In the genomic region with DNA sequence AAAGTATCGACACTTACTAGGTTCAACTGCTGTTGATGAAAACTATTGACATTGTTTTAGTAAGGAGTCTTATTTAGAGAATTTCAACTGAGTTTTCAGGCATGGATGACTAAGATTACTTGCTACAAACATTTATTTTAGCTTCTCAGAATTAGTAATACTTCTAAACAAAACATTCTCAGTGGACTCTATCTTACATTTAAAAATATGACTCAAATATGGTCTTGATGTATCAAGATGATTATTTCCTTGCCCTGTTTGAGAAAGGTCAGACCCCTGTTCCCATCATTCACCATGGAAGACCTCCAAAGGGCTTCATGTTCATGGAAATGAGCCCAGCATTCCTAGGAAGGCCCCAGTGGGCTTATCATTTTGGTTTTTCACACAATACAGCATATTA, we compare ENCODE assay signal across 22 cellular contexts. TPM values are rescaled to one million over a fixed set of nuclear protein-coding genes. Genes with fewer than 3 reads are reported as not detected.
DNase-seq lines count a peak whose midpoint lies in the region; ATAC-seq, FAIRE-seq and TF ChIP-seq lines count a peak whose summit lies in the region.
"Had no signal": no experiment of that assay in that cellular context is flagged by ENCODE, and none has a peak within 500 bp of the region (broad histone marks: within the 10 kb centered on the region; RNA-seq: fewer than 3 reads in every experiment).

No MANE protein-coding gene starts in this region.

- H3K27me3 ChIP-seq in astrocyte (ENCODE audit: insufficient read depth, low read length): no peaks in the 10 kb centered on the region
- H3K27me3 ChIP-seq in osteoblast (ENCODE audit: insufficient read depth, low read length): no peaks in the 10 kb centered on the region

- H2AFZ ChIP-seq in astrocyte (ENCODE audit: low read depth, low read length) (no peak overlapping the region), osteoblast (ENCODE audit: low read length) (no peak overlapping the region)

- no peak overlapping the region for H3K4me3 Mint-ChIP-seq in activated CD4-positive, alpha-beta memory T cell treated with anti-CD3 and anti-CD28 coated beads for 36 hours
- no peak overlapping the region for H3K4me3 Mint-ChIP-seq in activated CD4-positive, alpha-beta memory T cell treated with anti-CD3 and anti-CD28 coated beads, Interleukin-2, amount 10 ng/mL, durations not matched to agents 7 days and 5 days
- H3K4me3 Mint-ChIP-seq in astrocyte (ENCODE audit: unreplicated experiment): no peak overlapping the region
- H3K4me3 Mint-ChIP-seq: activated B cell treated with CpG ODN at 0.5 μM for 24 hours; activated naive CD8-positive, alpha-beta T cell treated with anti-CD3 and anti-CD28 coated beads, Interleukin-2, amount 10 ng/mL, durations not matched to agents 7 days and 5 days; central memory CD8-positive, alpha-beta T cell had no signal

- H3K79me2 ChIP-seq in astrocyte (ENCODE audit: insufficient read depth, low read length) (no peaks in the 10 kb centered on the region), osteoblast (ENCODE audit: insufficient read depth, low read length) (no peaks in the 10 kb centered on the region)

- no peak overlapping the region for H3K9ac ChIP-seq in astrocyte (ENCODE audit: low read length)

- ATAC-seq in HG02610 (IDR thresholded peaks at IDR 0.05; ENCODE audit: unreplicated experiment): no peak
- ATAC-seq: HCT116 had no signal

- intact Hi-C loops in activated CD4-positive, alpha-beta memory T cell treated with anti-CD3 and anti-CD28 coated beads for 36 hours (cut with micrococcal nuclease): no loop called here

- H3K36me3 ChIP-seq in astrocyte (ENCODE audit: insufficient read depth, low read length) (peaks cover 18% of the 10 kb centered on the region), osteoblast (ENCODE audit: insufficient read depth, low read length) (peaks cover 39% of the 10 kb centered on the region)

- DNase-seq in activated CD4-positive, alpha-beta memory T cell treated with anti-CD3 and anti-CD28 coated beads for 36 hours: no peak
- DNase-seq in activated CD4-positive, alpha-beta memory T cell treated with anti-CD3 and anti-CD28 coated beads, Interleukin-2, amount 10 ng/mL, durations not matched to agents 7 days and 5 days: no peak
- DNase-seq in EH (ENCODE audit: low read depth) (peak; percentile 58), astrocyte (ENCODE audit: low read depth) (peak; percentile 21), osteoblast (ENCODE audit: insufficient read length, low spot score, missing footprints) (peak; percentile 72), D341Med (ENCODE audit: low spot score) (no peak), GM13977 (ENCODE audit: low spot score) (no peak)
- DNase-seq: 8988T; activated B cell treated with CpG ODN at 0.5 μM for 24 hours; activated CD8-positive, alpha-beta memory T cell treated with anti-CD3 and anti-CD28 coated beads, Interleukin-2, amount 50 U/mL, for 48 hours; activated naive CD8-positive, alpha-beta T cell treated with anti-CD3 and anti-CD28 coated beads, Interleukin-2, amount 10 ng/mL, durations not matched to agents 7 days and 5 days; DMS53; NCI-H1048; NCI-H2107; NCI-H526; SIG-M5; T-helper 2 cell had no signal

- peaks cover 20% of the 10 kb centered on the region for H3K4me1 ChIP-seq in astrocyte (ENCODE audit: insufficient read depth, low read length)
- peaks cover 26% of the 10 kb centered on the region for H3K4me1 ChIP-seq in osteoblast (ENCODE audit: insufficient read depth, low read length)

- H3K9me3 ChIP-seq in astrocyte (ENCODE audit: insufficient read depth, low read depth, low read length): no peaks in the 10 kb centered on the region
- H3K9me3 ChIP-seq in osteoblast (ENCODE audit: low read depth, low read length): no peaks in the 10 kb centered on the region

- peaks cover 7% of the 10 kb centered on the region for H3K4me1 Mint-ChIP-seq in activated CD4-positive, alpha-beta memory T cell treated with anti-CD3 and anti-CD28 coated beads for 36 hours (ENCODE audit: low read depth)
- peaks cover 12% of the 10 kb centered on the region for H3K4me1 Mint-ChIP-seq in activated CD4-positive, alpha-beta memory T cell treated with anti-CD3 and anti-CD28 coated beads, Interleukin-2, amount 10 ng/mL, durations not matched to agents 7 days and 5 days
- peaks cover 8% of the 10 kb centered on the region for H3K4me1 Mint-ChIP-seq in astrocyte (ENCODE audit: low read depth, unreplicated experiment)
- H3K4me1 Mint-ChIP-seq: activated B cell treated with CpG ODN at 0.5 μM for 24 hours; central memory CD8-positive, alpha-beta T cell had no signal

- peaks cover 33% of the 10 kb centered on the region for H3K36me3 Mint-ChIP-seq in activated CD4-positive, alpha-beta memory T cell treated with anti-CD3 and anti-CD28 coated beads for 36 hours
- H3K36me3 Mint-ChIP-seq in activated CD4-positive, alpha-beta memory T cell treated with anti-CD3 and anti-CD28 coated beads, Interleukin-2, amount 10 ng/mL, durations not matched to agents 7 days and 5 days (ENCODE audit: low read depth): peaks cover 64% of the 10 kb centered on the region
- H3K36me3 Mint-ChIP-seq in astrocyte (ENCODE audit: low read depth, unreplicated experiment): peaks cover 30% of the 10 kb centered on the region

- H4K20me1 ChIP-seq in astrocyte (ENCODE audit: insufficient read depth, low read length) (no peaks in the 10 kb centered on the region), osteoblast (ENCODE audit: insufficient read depth, low read length) (no peaks in the 10 kb centered on the region)

- POLR2A ChIA-PET in activated CD4-positive, alpha-beta memory T cell treated with anti-CD3 and anti-CD28 coated beads for 36 hours (lab: Charles Lee): no interaction called here
- POLR2A ChIA-PET in activated CD4-positive, alpha-beta memory T cell treated with anti-CD3 and anti-CD28 coated beads, Interleukin-2, amount 10 ng/mL, durations not matched to agents 7 days and 5 days (lab: Charles Lee): no interaction called here

- CTCF ChIA-PET in activated CD4-positive, alpha-beta memory T cell treated with anti-CD3 and anti-CD28 coated beads for 36 hours (lab: Charles Lee): no interaction called here
- CTCF ChIA-PET in activated CD4-positive, alpha-beta memory T cell treated with anti-CD3 and anti-CD28 coated beads, Interleukin-2, amount 10 ng/mL, durations not matched to agents 7 days and 5 days (lab: Charles Lee): interaction anchor here (2.1 kb wide), 1 partner anchor 21 kb away, joined by 12 read pairs; no protein-coding TSS in a partner anchor

- H3K4me3 ChIP-seq in astrocyte (ENCODE audit: insufficient read depth, low read depth, low read length) (no peak overlapping the region), osteoblast (ENCODE audit: insufficient read depth, low read length) (no peak overlapping the region)
- H3K4me3 ChIP-seq: K562 had no signal

- H3K27ac Mint-ChIP-seq in activated CD4-positive, alpha-beta memory T cell treated with anti-CD3 and anti-CD28 coated beads for 36 hours: peak overlapping the region; percentile 81
- H3K27ac Mint-ChIP-seq in activated CD4-positive, alpha-beta memory T cell treated with anti-CD3 and anti-CD28 coated beads, Interleukin-2, amount 10 ng/mL, durations not matched to agents 7 days and 5 days: no peak overlapping the region
- no peak overlapping the region for H3K27ac Mint-ChIP-seq in astrocyte (ENCODE audit: unreplicated experiment)
- H3K27ac Mint-ChIP-seq: activated B cell treated with CpG ODN at 0.5 μM for 24 hours had no signal

- no peaks in the 10 kb centered on the region for H3K27me3 Mint-ChIP-seq in activated CD4-positive, alpha-beta memory T cell treated with anti-CD3 and anti-CD28 coated beads for 36 hours
- H3K27me3 Mint-ChIP-seq in activated CD4-positive, alpha-beta memory T cell treated with anti-CD3 and anti-CD28 coated beads, Interleukin-2, amount 10 ng/mL, durations not matched to agents 7 days and 5 days: no peaks in the 10 kb centered on the region
- no peaks in the 10 kb centered on the region for H3K27me3 Mint-ChIP-seq in astrocyte (ENCODE audit: low read depth, unreplicated experiment)
- H3K27me3 Mint-ChIP-seq: activated B cell treated with CpG ODN at 0.5 μM for 24 hours; activated naive CD8-positive, alpha-beta T cell treated with anti-CD3 and anti-CD28 coated beads, Interleukin-2, amount 10 ng/mL, durations not matched to agents 7 days and 5 days; central memory CD8-positive, alpha-beta T cell had no signal

- in situ Hi-C loops in GM13977 (cut with MboI; ENCODE audit: low pct_unique_long_range_greater_than_20kb, low sequenced_read_pairs, unreplicated experiment): no loop called here

- FAIRE-seq in astrocyte (lab: Jason Lieb, UNC): no peak
- FAIRE-seq: GM18507, K562 had no signal

- no peaks in the 10 kb centered on the region for H3K9me3 Mint-ChIP-seq in activated CD4-positive, alpha-beta memory T cell treated with anti-CD3 and anti-CD28 coated beads for 36 hours
- H3K9me3 Mint-ChIP-seq in activated CD4-positive, alpha-beta memory T cell treated with anti-CD3 and anti-CD28 coated beads, Interleukin-2, amount 10 ng/mL, durations not matched to agents 7 days and 5 days: no peaks in the 10 kb centered on the region
- H3K9me3 Mint-ChIP-seq in astrocyte (ENCODE audit: unreplicated experiment): peaks cover 2% of the 10 kb centered on the region
- H3K9me3 Mint-ChIP-seq: activated B cell treated with CpG ODN at 0.5 μM for 24 hours; activated naive CD8-positive, alpha-beta T cell treated with anti-CD3 and anti-CD28 coated beads, Interleukin-2, amount 10 ng/mL, durations not matched to agents 7 days and 5 days; central memory CD8-positive, alpha-beta T cell had no signal

- H3K27ac ChIP-seq in astrocyte (ENCODE audit: low read depth, low read length) (no peak overlapping the region), osteoblast (ENCODE audit: low read depth, low read length) (peak overlapping the region; percentile 53)

- H3K4me2 ChIP-seq in astrocyte (ENCODE audit: low read length) (no peak overlapping the region), osteoblast (ENCODE audit: insufficient read depth, low read length) (no peak overlapping the region)

- TF ChIP-seq CTCF in astrocyte (IDR thresholded peaks at IDR 0.05; ENCODE audit: insufficient read depth, low read depth, low read length): no peak
- TF ChIP-seq CTCF in osteoblast (IDR thresholded peaks at IDR 0.05; ENCODE audit: extremely low read depth, low read depth, low read length): no peak
- no peak for TF ChIP-seq CTCF in GM13977 (IDR thresholded peaks at IDR 0.05; ENCODE audit: extremely low read depth, insufficient read depth, missing control alignments)

RNA-seq across cellular contexts. Expression of gene TRPC4AP, which starts 24.5 kb away (rescaled TPM):
- 10 to 100 TPM; 45.8 to 48.3 TPM for total RNA-seq in activated CD4-positive, alpha-beta memory T cell treated with anti-CD3 and anti-CD28 coated beads for 36 hours
- 10 to 100 TPM; 63.5 to 65.7 TPM for total RNA-seq in activated CD4-positive, alpha-beta memory T cell treated with anti-CD3 and anti-CD28 coated beads, Interleukin-2, amount 10 ng/mL, durations not matched to agents 7 days and 5 days
- total RNA-seq in astrocyte: 92.0 and 92.6 TPM in 2 replicates
- 98.7 and 98.8 TPM in 2 replicates for total RNA-seq in osteoblast

RNA-seq across cellular contexts. Expression of gene EDEM2, which starts 30.0 kb away (rescaled TPM):
- total RNA-seq in activated CD4-positive, alpha-beta memory T cell treated with anti-CD3 and anti-CD28 coated beads for 36 hours: 10 to 100 TPM; 17.3 to 19.9 TPM
- total RNA-seq in activated CD4-positive, alpha-beta memory T cell treated with anti-CD3 and anti-CD28 coated beads, Interleukin-2, amount 10 ng/mL, durations not matched to agents 7 days and 5 days: 10 to 100 TPM; 29.7 to 30.5 TPM
- total RNA-seq in astrocyte (32.5 and 33.4 TPM in 2 replicates), osteoblast (32.2 and 41.8 TPM in 2 replicates)

RNA-seq across cellular contexts. Expression of gene PROCR, which starts 54.7 kb away (rescaled TPM):
- 1 to 10 TPM; 1.0 to 1.1 TPM for total RNA-seq in activated CD4-positive, alpha-beta memory T cell treated with anti-CD3 and anti-CD28 coated beads for 36 hours
- under 1 TPM; 0.88 to 0.95 TPM for total RNA-seq in activated CD4-positive, alpha-beta memory T cell treated with anti-CD3 and anti-CD28 coated beads, Interleukin-2, amount 10 ng/mL, durations not matched to agents 7 days and 5 days
- total RNA-seq in astrocyte (36.2 and 39.5 TPM in 2 replicates), osteoblast (35.9 and 38.0 TPM in 2 replicates)

Comparison
In these comparisons a context has a peak if more than half of its experiments do, and no peak if none do; other contexts are left out.
1. DNase-seq: peak in EH (single experiment), astrocyte (single experiment) and osteoblast (single experiment); none in activated CD4-positive, alpha-beta memory T cell treated with anti-CD3 and anti-CD28 coated beads for 36 hours (single experiment), activated CD4-positive, alpha-beta memory T cell treated with anti-CD3 and anti-CD28 coated beads, Interleukin-2, amount 10 ng/mL, durations not matched to agents 7 days and 5 days (single experiment), D341Med (single experiment) and GM13977 (single experiment).
2. RNA of gene PROCR, which starts 54.7 kb away (total RNA-seq): 35.9 to 38.0 TPM in osteoblast and 36.2 to 39.5 TPM in astrocyte; 1.0 to 1.1 TPM in activated CD4-positive, alpha-beta memory T cell treated with anti-CD3 and anti-CD28 coated beads for 36 hours and 0.88 to 0.95 TPM in activated CD4-positive, alpha-beta memory T cell treated with anti-CD3 and anti-CD28 coated beads, Interleukin-2, amount 10 ng/mL, durations not matched to agents 7 days and 5 days; every median in the first group is over 10 times any median in the second.